8 cellular contexts compared by ENCODE assay signal in the genomic region with DNA sequence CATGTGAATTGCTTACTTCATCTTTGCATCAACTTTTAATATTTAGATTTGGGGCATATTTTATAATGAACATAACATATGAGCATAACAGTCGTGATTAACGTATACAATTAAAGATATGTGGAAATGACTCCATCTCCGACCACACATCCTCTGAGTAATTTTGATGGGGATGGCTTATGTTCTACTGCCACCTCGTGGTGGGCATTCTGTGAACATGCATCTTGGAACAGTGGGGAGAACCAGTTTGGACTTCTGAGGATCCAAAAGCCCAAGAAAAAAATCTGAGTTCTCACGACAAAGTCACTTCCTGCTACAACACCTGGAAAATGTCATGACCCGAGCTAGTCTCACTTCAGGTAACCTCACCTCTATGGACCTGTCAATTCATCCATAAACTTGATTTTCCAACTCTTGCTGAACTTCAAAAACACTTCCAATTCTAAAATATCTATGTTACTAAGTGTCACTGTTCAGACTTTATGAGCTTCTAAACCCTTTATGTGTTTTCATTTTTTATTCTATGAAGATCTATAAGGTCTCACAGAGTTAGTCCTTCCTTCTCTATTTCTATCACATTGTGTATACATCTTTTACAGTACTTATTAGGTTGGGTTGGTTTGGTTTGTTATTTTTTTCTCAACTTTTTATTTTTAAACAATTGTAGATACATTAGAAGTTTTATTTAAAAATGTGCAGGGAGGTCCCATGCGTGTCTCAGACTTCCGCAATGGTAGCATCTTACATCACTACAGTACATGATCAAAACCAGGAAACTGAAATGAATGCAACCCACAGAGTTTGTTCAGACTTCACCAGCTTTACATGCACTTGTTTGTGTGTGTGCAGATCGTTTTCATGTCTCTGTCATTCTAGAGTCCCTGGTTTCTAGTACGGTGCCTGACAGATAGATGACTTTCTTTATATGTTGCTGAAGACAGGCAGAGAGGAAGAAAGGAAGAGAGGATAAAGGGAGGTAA. TPM values are rescaled to one million over a fixed set of nuclear protein-coding genes. Genes with fewer than 3 reads are reported as not detected.
DNase-seq lines count a peak whose midpoint lies in the region; ATAC-seq, FAIRE-seq and TF ChIP-seq lines count a peak whose summit lies in the region.

No MANE protein-coding gene starts in this region.

- no peak for TF ChIP-seq POLR2A in A549 (IDR thresholded peaks at IDR 0.05; ENCODE audit: low read length)

- peak; percentile 77 for FAIRE-seq in A549 (lab: Jason Lieb, UNC)

- peak; percentile 93 to 99 for ATAC-seq in A549
- ATAC-seq in GM18511 (IDR thresholded peaks at IDR 0.05; ENCODE audit: unreplicated experiment) = peak; percentile 72
- ATAC-seq in HG03432 (IDR thresholded peaks at IDR 0.05; ENCODE audit: unreplicated experiment) = peak; percentile 62

- H3K27ac ChIP-seq in A549 = peak overlapping the region in 1 of 2 experiments; percentile 28; a peak in 1 of 6 replicates

- no peak for TF ChIP-seq EP300 in A549 (IDR thresholded peaks at IDR 0.05)

- H3K4me1 ChIP-seq in A549 = peaks cover 8% of the 10 kb centered on the region; the same call in 1 of the 3 replicates

- H3K4me2 ChIP-seq in A549 = no peak overlapping the region; the same call in 2 of the 3 replicates

- TF ChIP-seq RAD21 in A549 (conservative IDR thresholded peaks at IDR 0.05 in 1 of 2, IDR thresholded peaks at IDR 0.05 in 1 of 2) = peak; percentile 98 to 100

- peak; percentile 64 to 81 for DNase-seq in A549 (ENCODE audit: low read depth in 1 of 2, low spot score in 1 of 2)
- peak; percentile 7 to 73 for DNase-seq in NCI-H526 (lab: John Stamatoyannopoulos, UW)
- DNase-seq in activated CD4-positive, alpha-beta T cell treated with anti-CD3 and anti-CD28 coated beads, Interleukin-2, amount 50 U/mL, for 1 hour = peak; percentile 60
- DNase-seq in dermis microvascular lymphatic vessel endothelial cell (ENCODE audit: low read depth in 2 of 2) = peak; percentile 45 to 70
- DNase-seq in lung microvascular endothelial cell (ENCODE audit: low read depth in 2 of 2) = peak; percentile 77 to 82
- peak; percentile 19 to 50 for DNase-seq in stimulated activated CD8-positive, alpha-beta memory T cell treated with anti-CD3 and anti-CD28 coated beads, Interleukin-15, amount 100 ng/mL, for 48 hours (ENCODE audit: low read depth in 2 of 2)

- no peak overlapping the region for H3K4me3 ChIP-seq in A549

- H3K9me3 ChIP-seq in A549 = 0 out of 3 replicates have a peak, but pooled peaks cover 3% of the 10 kb centered on the region

- TF ChIP-seq CTCF in A549 (IDR thresholded peaks at IDR 0.05) = peak; percentile 98

- WGBS in A549 (ENCODE audit: missing lambda C conversion rate) = 17% methylated on average over 10 of the region's 10 CpGs

- CTCF ChIA-PET in A549 (lab: Yijun Ruan, JAX) = interaction anchor here (0.6 to 10.5 kb wide), 50 partner anchors 8 to 1775 kb away, joined by 3 to 134 read pairs (median 5); a partner anchor contains a TSS

- POLR2A ChIA-PET in A549 (lab: Yijun Ruan, JAX) = no interaction called here

TF ChIP-seq in A549, 52 proteins besides CTCF, POLR2A, EP300 and RAD21:
- TF ChIP-seq KDM5A (IDR thresholded peaks at IDR 0.05) (no peak), MAFK (IDR thresholded peaks at IDR 0.05; ENCODE audit: partially characterized antibody) (no peak), EHF (CRISPR knock-in tag; IDR thresholded peaks at IDR 0.05) (no peak), FOSB (CRISPR knock-in tag; IDR thresholded peaks at IDR 0.05) (no peak), SMC3 (IDR thresholded peaks at IDR 0.05) (peak; percentile 96), NR3C1 (IDR thresholded peaks at IDR 0.05) (no peak), RARB (CRISPR knock-in tag; IDR thresholded peaks at IDR 0.05) (no peak), CEBPB (IDR thresholded peaks at IDR 0.05) (0 out of 4 replicates have a peak, but pooled peaks of 1 of the 2 experiments have one; percentile 2), NPAS2 (CRISPR knock-in tag; IDR thresholded peaks at IDR 0.05; ENCODE audit: borderline replicate concordance) (no peak), HOXB5 (CRISPR knock-in tag; IDR thresholded peaks at IDR 0.05) (no peak), KDM1A (IDR thresholded peaks at IDR 0.05; ENCODE audit: low read depth) (no peak), RNF2 (IDR thresholded peaks at IDR 0.05; ENCODE audit: borderline replicate concordance, low read depth) (no peak), ZNF302 (CRISPR knock-in tag; IDR thresholded peaks at IDR 0.05) (no peak), SREBF2 (IDR thresholded peaks at IDR 0.05) (no peak), JUN (IDR thresholded peaks at IDR 0.05) (no peak), FOXS1 (CRISPR knock-in tag; IDR thresholded peaks at IDR 0.05) (no peak)
- TF ChIP-seq, protein P1, sequence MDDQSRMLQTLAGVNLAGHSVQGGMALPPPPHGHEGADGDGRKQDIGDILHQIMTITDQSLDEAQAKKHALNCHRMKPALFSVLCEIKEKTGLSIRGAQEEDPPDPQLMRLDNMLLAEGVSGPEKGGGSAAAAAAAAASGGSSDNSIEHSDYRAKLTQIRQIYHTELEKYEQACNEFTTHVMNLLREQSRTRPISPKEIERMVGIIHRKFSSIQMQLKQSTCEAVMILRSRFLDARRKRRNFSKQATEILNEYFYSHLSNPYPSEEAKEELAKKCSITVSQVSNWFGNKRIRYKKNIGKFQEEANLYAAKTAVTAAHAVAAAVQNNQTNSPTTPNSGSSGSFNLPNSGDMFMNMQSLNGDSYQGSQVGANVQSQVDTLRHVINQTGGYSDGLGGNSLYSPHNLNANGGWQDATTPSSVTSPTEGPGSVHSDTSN (IDR thresholded peaks at IDR 0.05) = no peak

RNA-seq across cellular contexts. Expression of a gene that starts 38.2 kb away (rescaled TPM):
- not detected in 2 replicates for polyA plus RNA-seq in A549 (2011; rRNA removed)
- under 0.01 TPM in 1 of 2 replicates, not detected in the other for polyA plus RNA-seq in A549 (2012; cell fraction: cytosol; rRNA removed)
- 0.01 TPM in 1 of 2 replicates, not detected in the other for polyA plus RNA-seq in A549 (2012; cell fraction: nucleus; rRNA removed)
- not detected in 3 replicates for polyA plus RNA-seq in A549 (2017; fragmentation: RNase III; extraction: RNeasy Plus Mini Kit Qiagen cat#74134 plus additional on column Dnase treatment)
- not detected in 2 replicates for polyA minus RNA-seq in A549 (2011; rRNA and poly(A)+ RNA removed)
- total RNA-seq in dermis microvascular lymphatic vessel endothelial cell = 0.77 and 71.1 TPM in 2 replicates
- total RNA-seq in lung microvascular endothelial cell = 5.7 and 10.5 TPM in 2 replicates

RNA-seq across cellular contexts. Expression of a gene that starts 53.1 kb away (rescaled TPM):
- polyA plus RNA-seq in A549 (2011; rRNA removed) = not detected in 2 replicates
- polyA plus RNA-seq in A549 (2012; cell fraction: cytosol; rRNA removed) = not detected in 2 replicates
- 0.04 TPM in 1 of 2 replicates, not detected in the other for polyA plus RNA-seq in A549 (2012; cell fraction: nucleus; rRNA removed)
- polyA plus RNA-seq in A549 (2017; fragmentation: RNase III; extraction: RNeasy Plus Mini Kit Qiagen cat#74134 plus additional on column Dnase treatment) = not detected in 3 replicates
- not detected in 2 replicates for polyA minus RNA-seq in A549 (2011; rRNA and poly(A)+ RNA removed)
- total RNA-seq in dermis microvascular lymphatic vessel endothelial cell = 0.13 TPM in 1 of 2 replicates, not detected in the other
- not detected in 2 replicates for total RNA-seq in lung microvascular endothelial cell
